ENCODE assay signal across 8 cellular contexts in the genomic region with DNA sequence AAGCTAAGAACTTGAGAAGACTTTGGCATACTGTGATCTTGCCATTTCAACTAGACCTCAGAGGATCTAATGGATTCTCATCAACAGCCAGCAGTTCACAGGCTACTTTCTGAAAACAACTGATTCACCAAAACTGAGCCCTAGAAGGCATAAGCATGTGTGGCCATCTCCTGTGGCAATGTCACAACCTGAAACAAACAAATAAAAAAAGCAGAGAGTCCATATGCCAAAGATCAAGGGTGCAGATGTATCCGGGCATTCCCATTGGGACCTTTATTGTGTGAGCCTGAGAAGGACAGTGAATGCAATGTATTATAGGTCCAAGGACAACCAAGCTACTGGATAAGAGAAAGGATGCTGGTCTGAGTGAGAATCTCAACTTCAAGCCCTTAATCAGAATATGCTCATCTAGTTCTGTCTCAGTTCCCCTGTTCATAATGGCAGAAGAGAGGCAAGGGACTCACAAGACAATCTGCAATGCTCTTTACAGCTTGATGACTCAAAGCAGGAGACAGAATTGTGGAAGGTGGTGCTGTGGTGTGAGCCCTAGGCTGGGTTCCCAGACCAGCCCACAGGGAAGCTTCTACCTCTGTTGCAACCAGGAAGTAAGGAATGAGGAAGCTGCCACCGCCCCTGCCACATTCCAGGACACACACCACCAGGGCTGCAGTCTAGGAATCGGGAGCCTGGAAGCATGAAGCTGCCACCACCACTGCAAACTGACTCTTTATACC.
DNase-seq lines count a peak whose midpoint lies in the region; ATAC-seq and TF ChIP-seq lines count a peak whose summit lies in the region.

No MANE protein-coding gene starts in this region.

- no peak for TF ChIP-seq CTCF in epithelial cell of esophagus (IDR thresholded peaks at IDR 0.05; ENCODE audit: insufficient read depth, low read depth, low read length, missing control alignments)

- H3K27me3 Mint-ChIP-seq in stimulated activated memory B cell treated with anti-CD40 and anti-IgM and Interleukin-4, amounts not matched to agents 10 μg/mL and 1 μg/mL and 100 μg/mL, for 72 hours: peaks cover 8% of the 10 kb centered on the region

- no peaks in the 10 kb centered on the region for H3K36me3 Mint-ChIP-seq in stimulated activated memory B cell treated with anti-CD40 and anti-IgM and Interleukin-4, amounts not matched to agents 10 μg/mL and 1 μg/mL and 100 μg/mL, for 72 hours

- H3K4me3 ChIP-seq in epithelial cell of esophagus (ENCODE audit: low read length): no peak overlapping the region

- peak; percentile 6 for DNase-seq in GM03348 (ENCODE audit: low spot score)
- peak; percentile 92 for DNase-seq in epithelial cell of esophagus (ENCODE audit: low read depth)
- DNase-seq in DMS153 (lab: John Stamatoyannopoulos, UW): no peak
- no peak for DNase-seq in NCI-H2171 treated with DMSO at 0.1 percent for 48 hours (lab: John Stamatoyannopoulos, UW)
- DNase-seq in NOMO-1 treated with dmso at 0.1 percent for 144 hours (lab: John Stamatoyannopoulos, UW; ENCODE audit: unreplicated experiment): no peak

- H3K4me1 Mint-ChIP-seq in stimulated activated memory B cell treated with anti-CD40 and anti-IgM and Interleukin-4, amounts not matched to agents 10 μg/mL and 1 μg/mL and 100 μg/mL, for 72 hours: peaks cover 6% of the 10 kb centered on the region

- H3K4me3 Mint-ChIP-seq in stimulated activated memory B cell treated with anti-CD40 and anti-IgM and Interleukin-4, amounts not matched to agents 10 μg/mL and 1 μg/mL and 100 μg/mL, for 72 hours: no peak overlapping the region

- ATAC-seq in GM21390 (IDR thresholded peaks at IDR 0.05; ENCODE audit: unreplicated experiment) (peak; percentile 98), HG03442 (IDR thresholded peaks at IDR 0.05; ENCODE audit: unreplicated experiment) (peak; percentile 99)
- peak; percentile 85 for ATAC-seq in stimulated activated memory B cell treated with anti-CD40 and anti-IgM and Interleukin-4, amounts not matched to agents 10 μg/mL and 1 μg/mL and 100 μg/mL, for 72 hours

- no peak overlapping the region for H3K27ac Mint-ChIP-seq in stimulated activated memory B cell treated with anti-CD40 and anti-IgM and Interleukin-4, amounts not matched to agents 10 μg/mL and 1 μg/mL and 100 μg/mL, for 72 hours

- H3K9me3 Mint-ChIP-seq in stimulated activated memory B cell treated with anti-CD40 and anti-IgM and Interleukin-4, amounts not matched to agents 10 μg/mL and 1 μg/mL and 100 μg/mL, for 72 hours: no peaks in the 10 kb centered on the region

Comparison
In these comparisons a context has a peak if more than half of its experiments do, and no peak if none do; other contexts are left out.
1. DNase-seq: peak in GM03348 (single experiment) and epithelial cell of esophagus (single experiment); none in DMS153 (single experiment), NCI-H2171 treated with DMSO at 0.1 percent for 48 hours (single experiment) and NOMO-1 treated with dmso at 0.1 percent for 144 hours (single experiment).
2. Peak in every context shown above with its lines, with median percentiles within 50 percentile points of each other: ATAC-seq.